ENCODE assay signal across 10 cellular contexts in genomic region chr16:53068423-53068833, GRCh38. TPM values are rescaled to one million over a fixed set of nuclear protein-coding genes. Genes with fewer than 3 reads are reported as not detected.
DNase-seq lines count a peak whose midpoint lies in the region; ATAC-seq and TF ChIP-seq lines count a peak whose summit lies in the region.
"Had no signal": no experiment of that assay in that cellular context is flagged by ENCODE, and none has a peak within 500 bp of the region (broad histone marks: within the 10 kb centered on the region; RNA-seq: fewer than 3 reads in every experiment).

No MANE protein-coding gene starts in this region.

- peaks cover 7 to 23% (median 12%) of the 10 kb centered on the region in 3 experiments for H3K36me3 Mint-ChIP-seq in H9 (ENCODE audit: insufficient read depth in 1 of 3, low read depth in 3 of 3)
- no peaks in the 10 kb centered on the region for H3K36me3 Mint-ChIP-seq in natural killer cell

- no peak overlapping the region for H3K4ac ChIP-seq in H9 (ENCODE audit: low read depth, low read length)

- H3T11ph ChIP-seq in H9 (ENCODE audit: low read length) = no peak overlapping the region

- ATAC-seq in GM18907 (IDR thresholded peaks at IDR 0.05; ENCODE audit: unreplicated experiment) (peak; percentile 72), HG03565 (IDR thresholded peaks at IDR 0.05; ENCODE audit: unreplicated experiment) (peak; percentile 34), natural killer cell (peak; percentile 60 to 79 (median 61))
- ATAC-seq: foreskin keratinocyte had no signal

- H3K4me1 Mint-ChIP-seq in H9 (peaks cover 22 to 24% of the 10 kb centered on the region in 2 experiments), natural killer cell (peaks cover 65 to 86% of the 10 kb centered on the region in 2 donors)

- TF ChIP-seq CTCF in H9 (conservative IDR thresholded peaks at IDR 0.05) (no peak), natural killer cell (IDR thresholded peaks at IDR 0.05) (no peak)

- no peak overlapping the region for H2AK5ac ChIP-seq in H9 (ENCODE audit: insufficient read length, low read length)

- DNase-seq in H9 = no peak
- DNase-seq in natural killer cell = no peak
- DNase-seq in NCI-H524 treated with DMSO at 0.1 percent for 48 hours (lab: John Stamatoyannopoulos, UW) = no peak
- DNase-seq in AG08395 (ENCODE audit: low spot score) = no peak
- no peak for DNase-seq in SIG-M5 (lab: John Stamatoyannopoulos, UW)
- DNase-seq: amniotic stem cell, foreskin keratinocyte, NCI-H1436 treated with DMSO at 0.1 percent for 48 hours had no signal

- H2AFZ ChIP-seq in H9 (ENCODE audit: low read length) = no peak overlapping the region

- no peak overlapping the region for H4K91ac ChIP-seq in H9 (ENCODE audit: insufficient read length, low read depth, low read length)

- no peak overlapping the region for H3K23ac ChIP-seq in H9 (ENCODE audit: insufficient read length, low read depth, low read length)

- H4K5ac ChIP-seq in H9 (ENCODE audit: insufficient read length, low read depth, low read length) = no peak overlapping the region

- intact Hi-C loops in natural killer cell (cut with micrococcal nuclease) = loop anchor here (1.0 kb wide), 1 partner anchor 31 kb away; no protein-coding TSS in a partner anchor

- H4K20me1 ChIP-seq in H9 (ENCODE audit: control insufficient read depth, insufficient read depth, insufficient read length) = no peaks in the 10 kb centered on the region

- H4K8ac ChIP-seq in H9 (replicated peaks; ENCODE audit: insufficient read length, low read depth, low read length) = no peak overlapping the region

- H2BK12ac ChIP-seq in H9 (ENCODE audit: insufficient read length, low read depth, low read length) = no peak overlapping the region

- H3K79me1 ChIP-seq in H9 (ENCODE audit: insufficient read depth, low read depth, low read length, poor library complexity, severe bottlenecking) = no peaks in the 10 kb centered on the region

- H3K4me3 Mint-ChIP-seq in H9 (no peak overlapping the region), natural killer cell (peak overlapping the region; percentile 80)

- H3K79me2 ChIP-seq in H9 (ENCODE audit: insufficient read depth, low read length) = no peaks in the 10 kb centered on the region; the same call in none of the 2 replicates

- H2BK20ac ChIP-seq in H9 (ENCODE audit: low read depth, low read length, poor library complexity, severe bottlenecking) = no peak overlapping the region

- H2BK5ac ChIP-seq in H9 (ENCODE audit: insufficient read length, low read length) = no peak overlapping the region

- no peak overlapping the region for H3K4me2 ChIP-seq in H9 (ENCODE audit: insufficient read depth, insufficient read length, low read length)

- H3K9me3 Mint-ChIP-seq in H9 = peaks cover 5 to 7% of the 10 kb centered on the region in 2 experiments
- H3K9me3 Mint-ChIP-seq in natural killer cell = no peaks in the 10 kb centered on the region

- no peaks in the 10 kb centered on the region for H3K4me1 ChIP-seq in H9 (ENCODE audit: insufficient read depth, low read length)
- H3K4me1 ChIP-seq: foreskin keratinocyte had no signal

- no peak overlapping the region for H3K9ac ChIP-seq in H9 (ENCODE audit: extremely low read depth, insufficient read length, low read length)

- H3K9me3 ChIP-seq in H9 (ENCODE audit: control insufficient read depth, low read depth, low read length) = no peaks in the 10 kb centered on the region

- H3K27me3 ChIP-seq in H9 (ENCODE audit: insufficient read depth, low read length) = no peaks in the 10 kb centered on the region
- H3K27me3 ChIP-seq: foreskin keratinocyte had no signal

- WGBS in H9 (ENCODE audit: extremely low coverage, insufficient read length, low lambda C conversion rate) = no CpG with 5 or more reads among the region's 4 CpGs

- H3K14ac ChIP-seq in H9 (ENCODE audit: insufficient read depth, low read length) = no peak overlapping the region

- no peaks in the 10 kb centered on the region for H3K23me2 ChIP-seq in H9 (ENCODE audit: insufficient read length, low read depth, low read length, poor library complexity, severe bottlenecking)

- no peak overlapping the region for H2BK15ac ChIP-seq in H9 (ENCODE audit: low read depth, low read length)

- no peak overlapping the region for H2BK120ac ChIP-seq in H9 (ENCODE audit: low read depth, low read length, poor library complexity, severe bottlenecking)

- no peak overlapping the region for H3K56ac ChIP-seq in H9 (ENCODE audit: insufficient read length, low read depth, low read length)

- H3K27me3 Mint-ChIP-seq in H9 (ENCODE audit: low read depth) = no peaks in the 10 kb centered on the region
- H3K27me3 Mint-ChIP-seq in natural killer cell (ENCODE audit: low read depth in 2 of 2) = no peaks in the 10 kb centered on the region

- no peak overlapping the region for H3K27ac ChIP-seq in H9 (ENCODE audit: insufficient read length, low read depth, low read length)
- H3K27ac ChIP-seq: foreskin keratinocyte had no signal

- peak overlapping the region; percentile 35 for H3K18ac ChIP-seq in H9 (ENCODE audit: insufficient read length, low read depth, low read length)

- H3K27ac Mint-ChIP-seq in H9 (no peak overlapping the region; a peak in 1 of 7 replicates), natural killer cell (peak overlapping the region; percentile 39 to 85)

RNA-seq across cellular contexts. Expression of gene CHD9, which starts 13.6 kb away (rescaled TPM):
- total RNA-seq in H9 (2021) = 37.6 and 46.2 TPM in 2 replicates
- total RNA-seq in natural killer cell = 10 to 100 TPM; 81.4 to 85.2 (median 81.9) TPM

RNA-seq across cellular contexts. Expression of gene CHD9NB, which starts 15.7 kb away (rescaled TPM):
- total RNA-seq in H9 (2021) (2.6 and 3.3 TPM in 2 replicates), natural killer cell (under 1 TPM in 1 of 3 donors, not detected in 2; 0.26 TPM)

Comparison
In these comparisons a context has a peak if more than half of its experiments do, and no peak if none do; other contexts are left out.
1. H3K27ac Mint-ChIP-seq: peak in natural killer cell (2 of 2); none in H9 (0 of 3).
2. Peak in every context shown above with its lines, with median percentiles within 50 percentile points of each other: ATAC-seq.